Comparison of ENCODE assay signal across 9 cellular contexts in genomic region chr2:218368150-218368528, GRCh38. TPM values are rescaled to one million over a fixed set of nuclear protein-coding genes. Genes with fewer than 3 reads are reported as not detected.
DNase-seq lines count a peak whose midpoint lies in the region; ATAC-seq and TF ChIP-seq lines count a peak whose summit lies in the region.
"Had no signal": no experiment of that assay in that cellular context is flagged by ENCODE, and none has a peak within 500 bp of the region (broad histone marks: within the 10 kb centered on the region; RNA-seq: fewer than 3 reads in every experiment).

No MANE protein-coding gene starts in this region.

- peak overlapping the region; percentile 94 for H4K8ac ChIP-seq in trophoblast cell (ENCODE audit: low read depth, low read length)

- peaks cover 5% of the 10 kb centered on the region for H3K9me3 ChIP-seq in CD8-positive, alpha-beta T cell (ENCODE audit: low read length)
- no peaks in the 10 kb centered on the region for H3K9me3 ChIP-seq in Peyer's patch
- no peaks in the 10 kb centered on the region for H3K9me3 ChIP-seq in fibroblast of lung (ENCODE audit: control insufficient read depth, insufficient read depth, low read depth, low read length)
- peaks cover 2% of the 10 kb centered on the region for H3K9me3 ChIP-seq in trophoblast cell (ENCODE audit: insufficient read depth, low read depth, low read length)

- intact Hi-C loops in CD8-positive, alpha-beta T cell (cut with DNase I, micrococcal nuclease), result loop anchor here (1.0 to 5.0 kb wide), 3 partner anchors 27 to 46 kb away; no protein-coding TSS in a partner anchor

- H3K27ac ChIP-seq in CD8-positive, alpha-beta T cell (ENCODE audit: low read depth, low read length), result peak overlapping the region; percentile 46
- H3K27ac ChIP-seq in Peyer's patch, result peak overlapping the region; percentile 84 to 88 (median 86)
- H3K27ac ChIP-seq in fibroblast of lung (ENCODE audit: insufficient read depth, low read length), result no peak overlapping the region
- no peak overlapping the region for H3K27ac ChIP-seq in trophoblast cell (ENCODE audit: low read depth, low read length)

- H3K79me1 ChIP-seq in trophoblast cell (ENCODE audit: low read length), result peaks cover 6% of the 10 kb centered on the region

- H2BK120ac ChIP-seq in trophoblast cell (ENCODE audit: insufficient read depth, low read length, poor library complexity), result peak overlapping the region; percentile 34

- H3K36me3 Mint-ChIP-seq in CD8-positive, alpha-beta T cell, result no peaks in the 10 kb centered on the region

- no peak overlapping the region for H2BK5ac ChIP-seq in trophoblast cell (ENCODE audit: low read depth, low read length, poor library complexity)

- H3K4me1 Mint-ChIP-seq in CD8-positive, alpha-beta T cell (ENCODE audit: low read depth), result peaks cover 26% of the 10 kb centered on the region

- POLR2A ChIA-PET in CD8-positive, alpha-beta T cell (lab: Charles Lee), result interaction anchor here (0.8 to 1.2 kb wide), 3 partner anchors 9 to 28 kb away, joined by 3 to 5 read pairs (median 4); partner anchors contain the start of gene CATIP

- H3K9ac ChIP-seq in fibroblast of lung (ENCODE audit: insufficient read depth, low read length), result peak overlapping the region; percentile 58
- no peak overlapping the region for H3K9ac ChIP-seq in trophoblast cell (ENCODE audit: low read length)

- H3K4ac ChIP-seq in trophoblast cell (ENCODE audit: low read depth, low read length), result no peak overlapping the region

- no peak for ATAC-seq in CD8-positive, alpha-beta T cell
- no peak for ATAC-seq in HG02840 (IDR thresholded peaks at IDR 0.05; ENCODE audit: low FRiP score, unreplicated experiment)
- ATAC-seq in GM19452 (IDR thresholded peaks at IDR 0.05; ENCODE audit: unreplicated experiment), result no peak

- H3K18ac ChIP-seq in trophoblast cell (ENCODE audit: low read length), result no peak overlapping the region

- CTCF ChIA-PET in CD8-positive, alpha-beta T cell (lab: Charles Lee), result interaction anchor here (1.2 to 1.8 kb wide), 2 partner anchors 11 to 28 kb away, joined by 3 to 7 read pairs; partner anchors contain the start of gene CATIP

- H3K27ac Mint-ChIP-seq in CD8-positive, alpha-beta T cell, result peak overlapping the region; percentile 89

- peak overlapping the region; percentile 78 for H3K4me3 Mint-ChIP-seq in CD8-positive, alpha-beta T cell

- no peaks in the 10 kb centered on the region for H3K9me3 Mint-ChIP-seq in CD8-positive, alpha-beta T cell

- H2BK12ac ChIP-seq in trophoblast cell (ENCODE audit: low read length), result no peak overlapping the region

- DNase-seq in CD8-positive, alpha-beta T cell, result no peak
- DNase-seq in Peyer's patch (peak in 1 of 3 donors; percentile 47), fibroblast of lung (ENCODE audit: low read depth in 2 of 2) (no peak), trophoblast cell (no peak), HCEC 1CT (no peak), NCI-H1417 treated with DMSO at 0.1 percent for 48 hours (lab: John Stamatoyannopoulos, UW) (no peak)
- DNase-seq: NCI-H1930 had no signal

- no peak for TF ChIP-seq CTCF in CD8-positive, alpha-beta T cell (IDR thresholded peaks at IDR 0.05)
- TF ChIP-seq CTCF in Peyer's patch (IDR thresholded peaks at IDR 0.05) (no peak), fibroblast of lung (conservative IDR thresholded peaks at IDR 0.05 in 1 of 2, IDR thresholded peaks at IDR 0.05 in 1 of 2; ENCODE audit: low read depth in 1 of 2, low read length in 2 of 2) (no peak)

- peak overlapping the region; percentile 33 for H3K14ac ChIP-seq in trophoblast cell (ENCODE audit: low read length)

- H3K4me1 ChIP-seq in CD8-positive, alpha-beta T cell (ENCODE audit: insufficient read depth, low read length), result peaks cover 26% of the 10 kb centered on the region
- H3K4me1 ChIP-seq in Peyer's patch, result no peaks in the 10 kb centered on the region
- no peaks in the 10 kb centered on the region for H3K4me1 ChIP-seq in fibroblast of lung (ENCODE audit: control insufficient read depth, extremely low read depth, insufficient read depth, low read length)
- peaks cover 0 to 5% of the 10 kb centered on the region in 2 experiments for H3K4me1 ChIP-seq in trophoblast cell (ENCODE audit: control insufficient read depth in 1 of 2, insufficient read depth in 2 of 2, low read length in 2 of 2)

- H3K27me3 ChIP-seq in CD8-positive, alpha-beta T cell (ENCODE audit: insufficient read depth, low read length), result no peaks in the 10 kb centered on the region
- no peaks in the 10 kb centered on the region for H3K27me3 ChIP-seq in Peyer's patch
- no peaks in the 10 kb centered on the region for H3K27me3 ChIP-seq in fibroblast of lung (ENCODE audit: control insufficient read depth, insufficient read depth, low read length)
- H3K27me3 ChIP-seq in trophoblast cell (ENCODE audit: insufficient read depth, low read length), result no peaks in the 10 kb centered on the region

- WGBS in trophoblast cell (ENCODE audit: extremely low coverage, insufficient coverage, insufficient read length), result no CpG with 5 or more reads among the region's 21 CpGs

- peak overlapping the region; percentile 33 for H4K91ac ChIP-seq in trophoblast cell (ENCODE audit: low read depth, low read length)

- H2AFZ ChIP-seq in fibroblast of lung (ENCODE audit: low read length) (peak overlapping the region; percentile 57), trophoblast cell (ENCODE audit: insufficient read depth, low read length, poor library complexity) (peak overlapping the region; percentile 49)

- H3K4me2 ChIP-seq in fibroblast of lung (ENCODE audit: extremely low read depth, insufficient read depth, low read length), result no peak overlapping the region
- peak overlapping the region; percentile 60 for H3K4me2 ChIP-seq in trophoblast cell (ENCODE audit: low read length)

- no peaks in the 10 kb centered on the region for H3K36me3 ChIP-seq in CD8-positive, alpha-beta T cell (ENCODE audit: insufficient read depth, low read length)
- H3K36me3 ChIP-seq in Peyer's patch (no peaks in the 10 kb centered on the region), fibroblast of lung (ENCODE audit: control insufficient read depth, insufficient read depth, low read length) (no peaks in the 10 kb centered on the region), trophoblast cell (ENCODE audit: control insufficient read depth in 1 of 2, insufficient read depth in 2 of 2, low read length in 2 of 2) (no peaks in the 10 kb centered on the region)

- H3K23ac ChIP-seq in trophoblast cell (ENCODE audit: low read length), result no peak overlapping the region

- no peaks in the 10 kb centered on the region for H3K27me3 Mint-ChIP-seq in CD8-positive, alpha-beta T cell (ENCODE audit: low read depth)

- no peak for TF ChIP-seq POLR2A in Peyer's patch (IDR thresholded peaks at IDR 0.05)

- no peaks in the 10 kb centered on the region for H4K20me1 ChIP-seq in fibroblast of lung (ENCODE audit: control insufficient read depth, extremely low read depth, insufficient read depth, low read length)

- peak overlapping the region; percentile 57 for H3K4me3 ChIP-seq in CD8-positive, alpha-beta T cell (ENCODE audit: low read depth, low read length)
- H3K4me3 ChIP-seq in Peyer's patch (peak overlapping the region; percentile 52 to 63 (median 53)), fibroblast of lung (replicated peaks in 1 of 4; ENCODE audit: control extremely low read depth in 1 of 4, insufficient read depth in 1 of 4, low read depth in 3 of 4, low read length in 4 of 4) (peak overlapping the region; percentile 39 to 63 (median 48)), trophoblast cell (ENCODE audit: low read depth, low read length) (peak overlapping the region; percentile 63)

- no peaks in the 10 kb centered on the region for H3K79me2 ChIP-seq in fibroblast of lung (ENCODE audit: control insufficient read depth, insufficient read depth, low read length)
- peaks cover 3% of the 10 kb centered on the region for H3K79me2 ChIP-seq in trophoblast cell (ENCODE audit: control insufficient read depth, insufficient read depth, low read length, poor library complexity)

- H2AK5ac ChIP-seq in trophoblast cell (ENCODE audit: low read length), result no peak overlapping the region

- peak overlapping the region; percentile 65 for H4K12ac ChIP-seq in trophoblast cell (ENCODE audit: low read depth, low read length)

RNA-seq across cellular contexts. Expression of gene CATIP, which starts 11.5 kb away (rescaled TPM):
- not detected for total RNA-seq in CD8-positive, alpha-beta T cell
- not detected for total RNA-seq in Peyer's patch
- total RNA-seq in fibroblast of lung, result under 0.01 and 0.17 TPM in 2 replicates
- not detected in 2 replicates for polyA plus RNA-seq in fibroblast of lung
- polyA plus RNA-seq in fibroblast of lung (2012), result not detected in 2 replicates
- not detected in 2 replicates for polyA minus RNA-seq in fibroblast of lung (ENCODE audit: low replicate concordance)
- 0.14 and 0.17 TPM in 2 replicates for polyA plus RNA-seq in trophoblast cell (2013)

RNA-seq across cellular contexts. Expression of gene SLC11A1, which starts 13.9 kb away (rescaled TPM):
- total RNA-seq in CD8-positive, alpha-beta T cell, result under 1 TPM; 0.72 to 0.92 TPM
- 10 to 100 TPM in 2 of 4 donors, 1 to 10 TPM in 2; 2.8 to 21.5 (median 8.6) TPM for total RNA-seq in Peyer's patch
- 0.17 and 0.26 TPM in 2 replicates for total RNA-seq in fibroblast of lung
- polyA plus RNA-seq in fibroblast of lung, result 0.02 and 0.03 TPM in 2 replicates
- 0.06 and 0.09 TPM in 2 replicates for polyA plus RNA-seq in fibroblast of lung (2012)
- not detected in 2 replicates for polyA minus RNA-seq in fibroblast of lung (ENCODE audit: low replicate concordance)
- polyA plus RNA-seq in trophoblast cell (2013), result 0.05 and 0.06 TPM in 2 replicates

RNA-seq across cellular contexts. Expression of gene CTDSP1, which starts 31.5 kb away (rescaled TPM):
- total RNA-seq in CD8-positive, alpha-beta T cell, result 10 to 100 TPM; 55.5 to 61.0 TPM
- total RNA-seq in Peyer's patch (100 to 1,000 TPM; 105 to 207 (median 184) TPM), fibroblast of lung (40.6 and 45.4 TPM in 2 replicates)
- 69.6 and 71.6 TPM in 2 replicates for polyA plus RNA-seq in fibroblast of lung
- 70.4 and 72.5 TPM in 2 replicates for polyA plus RNA-seq in fibroblast of lung (2012)
- 344 and 363 TPM in 2 replicates for polyA minus RNA-seq in fibroblast of lung (ENCODE audit: low replicate concordance)
- polyA plus RNA-seq in trophoblast cell (2013), result 37.9 and 39.2 TPM in 2 replicates

RNA-seq across cellular contexts. Expression of gene VIL1, which starts 50.8 kb away (rescaled TPM):
- under 1 TPM; 0.19 to 0.65 TPM for total RNA-seq in CD8-positive, alpha-beta T cell
- total RNA-seq in Peyer's patch (1,000 to 10,000 TPM in 1 of 4 donors, 100 to 1,000 TPM in 3; 189 to 1,274 (median 741) TPM), fibroblast of lung (not detected in 2 replicates)
- not detected in 2 replicates for polyA plus RNA-seq in fibroblast of lung
- polyA plus RNA-seq in fibroblast of lung (2012), result not detected in 2 replicates
- polyA minus RNA-seq in fibroblast of lung (ENCODE audit: low replicate concordance), result not detected in 2 replicates
- 0.16 and 0.17 TPM in 2 replicates for polyA plus RNA-seq in trophoblast cell (2013)

Comparison
In these comparisons a context has a peak if more than half of its experiments do, and no peak if none do; other contexts are left out.
1. H3K27ac ChIP-seq: peak in CD8-positive, alpha-beta T cell (single experiment) and Peyer's patch (4 of 4); none in fibroblast of lung (single experiment) and trophoblast cell (single experiment).
2. Peak in every context shown above with its lines, with median percentiles within 50 percentile points of each other: H3K4me3 ChIP-seq.